Comparison of ENCODE assay signal across 8 cellular contexts in genomic region chr17:64837018-64837761, GRCh38.
DNase-seq lines count a peak whose midpoint lies in the region; ATAC-seq, FAIRE-seq and TF ChIP-seq lines count a peak whose summit lies in the region.
"Not testable (repeated sequence)": the region's sequence is repeated elsewhere in the genome, so short reads cannot be mapped to it uniquely, and the experiment has no call there.

No MANE protein-coding gene starts in this region.

- peak overlapping the region; percentile 62 to 65 for H3K4me3 ChIP-seq in kidney (ENCODE audit: low read length in 2 of 2)

- H3K9me3 ChIP-seq in kidney (ENCODE audit: control insufficient read depth in 1 of 2, low read length in 2 of 2): not testable (repeated sequence)

- intact Hi-C loops in kidney (cut with DNase I): not testable (repeated sequence)

- FAIRE-seq in kidney (lab: Jason Lieb, UNC): not testable (repeated sequence)

- peak; percentile 96 for ATAC-seq in GM18909 (IDR thresholded peaks at IDR 0.05; ENCODE audit: poor library complexity, unreplicated experiment)
- ATAC-seq in HG03103 (IDR thresholded peaks at IDR 0.05; ENCODE audit: low read depth, unreplicated experiment): peak; percentile 93

- TF ChIP-seq CTCF in kidney (IDR thresholded peaks at IDR 0.05; ENCODE audit: borderline replicate concordance, extremely low read depth, insufficient read depth): not testable (repeated sequence)

- H3K4me1 ChIP-seq in kidney (ENCODE audit: control insufficient read depth in 1 of 2, insufficient read depth in 1 of 2, low read depth in 1 of 2, low read length in 2 of 2): not testable (repeated sequence)

- H3K36me3 ChIP-seq in kidney (ENCODE audit: control insufficient read depth in 1 of 2, insufficient read depth in 2 of 2, low read length in 2 of 2): not testable (repeated sequence)

- peak overlapping the region in 1 of 2 donors; percentile 58 for H3K9ac ChIP-seq in kidney (ENCODE audit: low read length in 2 of 2)

- H3K27ac ChIP-seq in kidney (ENCODE audit: low read depth in 2 of 2, low read length in 2 of 2): peak overlapping the region in 1 of 2 donors; percentile 53

- DNase-seq in AG08395 (ENCODE audit: low spot score) (peak; percentile 73), NCI-H226 (peak; percentile 69), cerebellar cortex (ENCODE audit: low spot score) (peak; percentile 76), kidney (peak; percentile 96)
- DNase-seq in activated CD4-positive, CD25-positive, alpha-beta regulatory T cell treated with anti-CD3 and anti-CD28 coated beads, Interleukin-2, amount 50 U/mL, for 72 hours: peak; percentile 85
- DNase-seq in stimulated activated CD4-positive, alpha-beta T cell treated with anti-CD3 and anti-CD28 coated beads, Interleukin-12 subunit alpha, Interleukin-12 subunit beta, amount 100 ng/mL, for 24 hours (ENCODE audit: low read depth in 2 of 2): peak; percentile 74 to 79
